32 cellular contexts compared by ENCODE assay signal in genomic region chr14:98714604-98715003, GRCh38.
"Had no signal": no experiment of that assay in that cellular context is flagged by ENCODE, and none has a peak within 500 bp of the region (broad histone marks: within the 10 kb centered on the region; RNA-seq: fewer than 3 reads in every experiment).

No MANE protein-coding gene starts in this region.

- H3K4me1 ChIP-seq: ascending aorta, breast epithelium, foreskin keratinocyte had no signal

- DNase-seq: activated CD4-positive, alpha-beta memory T cell treated with anti-CD3 and anti-CD28 coated beads for 36 hours; activated CD4-positive, alpha-beta T cell treated with anti-CD3 and anti-CD28 coated beads for 36 hours; activated CD4-positive, alpha-beta T cell treated with anti-CD3 and anti-CD28 coated beads, Interleukin-2, amount 10 ng/mL, durations not matched to agents 24 days and 14 days; activated CD4-positive, CD25-positive, alpha-beta regulatory T cell; activated CD4-positive, CD25-positive, alpha-beta regulatory T cell treated with anti-CD3 and anti-CD28 coated beads, Interleukin-2, amount 50 U/mL, for 72 hours; activated CD8-positive, alpha-beta memory T cell treated with anti-CD3 and anti-CD28 coated beads, Interleukin-2, amount 10 ng/mL, durations not matched to agents 7 days and 5 days; activated CD8-positive, alpha-beta memory T cell treated with anti-CD3 and anti-CD28 coated beads, Interleukin-2, amount 50 U/mL, for 4 hours; activated CD8-positive, alpha-beta T cell treated with anti-CD3 and anti-CD28 coated beads, Interleukin-2, amount 10 ng/mL, durations not matched to agents 7 days and 5 days; activated effector memory CD4-positive, alpha-beta T cell treated with anti-CD3 and anti-CD28 coated beads, Interleukin-2, amount 50 U/mL, for 16 hours; activated naive CD4-positive, alpha-beta T cell treated with anti-CD3 and anti-CD28 coated beads, Interleukin-2, amount 10 ng/mL, durations not matched to agents 7 days and 5 days; activated naive CD8-positive, alpha-beta T cell treated with anti-CD3 and anti-CD28 coated beads, Interleukin-2, amount 10 ng/mL, durations not matched to agents 7 days and 5 days; activated T-cell treated with anti-CD3 and anti-CD28 coated beads, Interleukin-2, amount 50 U/mL, for 1 hour; activated T-cell treated with anti-CD3 and anti-CD28 coated beads, Interleukin-2, amount 50 U/mL, for 48 hours; central memory CD4-positive, alpha-beta T cell; cerebellar nuclear complex; dorsolateral prefrontal cortex; effector memory CD4-positive, alpha-beta T cell; endodermal cell; foreskin keratinocyte; glutamatergic neuron; T-helper 2 cell had no signal

- H3K4me1 Mint-ChIP-seq: endodermal cell had no signal

- H3K27me3 ChIP-seq: ascending aorta, breast epithelium, cardiac muscle cell, foreskin keratinocyte, gastrocnemius medialis had no signal

- H3K27ac Mint-ChIP-seq: activated CD4-positive, alpha-beta memory T cell treated with anti-CD3 and anti-CD28 coated beads for 36 hours; activated CD4-positive, alpha-beta T cell treated with anti-CD3 and anti-CD28 coated beads for 36 hours; activated CD4-positive, alpha-beta T cell treated with anti-CD3 and anti-CD28 coated beads, Interleukin-2, amount 10 ng/mL, durations not matched to agents 24 days and 14 days; activated CD8-positive, alpha-beta memory T cell treated with anti-CD3 and anti-CD28 coated beads, Interleukin-2, amount 10 ng/mL, durations not matched to agents 7 days and 5 days; activated CD8-positive, alpha-beta T cell treated with anti-CD3 and anti-CD28 coated beads, Interleukin-2, amount 10 ng/mL, durations not matched to agents 7 days and 5 days; activated naive CD4-positive, alpha-beta T cell treated with anti-CD3 and anti-CD28 coated beads, Interleukin-2, amount 10 ng/mL, durations not matched to agents 7 days and 5 days; activated naive CD4-positive, alpha-beta T cell treated with anti-CD3 and anti-CD28 coated beads, Interleukin-2, amount 50 U/mL, for 72 hours; activated naive CD8-positive, alpha-beta T cell treated with anti-CD3 and anti-CD28 coated beads, Interleukin-2, amount 10 ng/mL, durations not matched to agents 7 days and 5 days; activated T-helper 1 cell treated with anti-CD3 and anti-CD28 coated beads, Interleukin-12 subunit alpha, Interleukin-12 subunit beta, Interleukin-2, Interleukin-4 antibody, amounts not matched to agents 30 ng/mL and 10 ng/mL and 1 ng/mL, durations not matched to agents 14 hours and 24 hours and 36 hours; activated T-helper 2 cell treated with anti-CD3 and anti-CD28 coated beads, Interferon-gamma antibody, Interleukin-2, Interleukin-4, amounts not matched to agents 10 μg/mL and 5 μg/mL and 100 μg/mL, durations not matched to agents 14 hours and 24 hours and 36 hours; dendritic cell treated with granulocyte-macrophage colony-stimulating factor and Interleukin-4, amounts not matched to agents 40 ng/mL and 50 ng/mL, for 4 days; endodermal cell had no signal

- H3K27me3 Mint-ChIP-seq: activated CD4-positive, alpha-beta memory T cell treated with anti-CD3 and anti-CD28 coated beads for 36 hours; activated CD4-positive, alpha-beta T cell treated with anti-CD3 and anti-CD28 coated beads for 36 hours; dendritic cell treated with granulocyte-macrophage colony-stimulating factor and Interleukin-4, amounts not matched to agents 40 ng/mL and 50 ng/mL, for 4 days had no signal

- ATAC-seq: activated CD4-positive, alpha-beta T cell treated with anti-CD3 and anti-CD28 coated beads for 36 hours; activated CD8-positive, alpha-beta memory T cell treated with anti-CD3 and anti-CD28 coated beads, Interleukin-2, amount 10 ng/mL, durations not matched to agents 7 days and 5 days; activated CD8-positive, alpha-beta T cell treated with anti-CD3 and anti-CD28 coated beads, Interleukin-2, amount 10 ng/mL, durations not matched to agents 7 days and 5 days; activated naive CD4-positive, alpha-beta T cell treated with anti-CD3 and anti-CD28 coated beads, Interleukin-2, amount 50 U/mL, for 72 hours; esophagus mucosa; foreskin keratinocyte had no signal

- H3K36me3 ChIP-seq: ascending aorta, breast epithelium, cardiac muscle cell, gastrocnemius medialis had no signal

- H3K4me3 ChIP-seq: ascending aorta, breast epithelium, cardiac muscle cell, coronary artery, dorsolateral prefrontal cortex, gastrocnemius medialis had no signal

- H3K9me3 Mint-ChIP-seq: activated CD4-positive, alpha-beta memory T cell treated with anti-CD3 and anti-CD28 coated beads for 36 hours; activated CD4-positive, alpha-beta T cell treated with anti-CD3 and anti-CD28 coated beads, Interleukin-2, amount 10 ng/mL, durations not matched to agents 24 days and 14 days; activated naive CD4-positive, alpha-beta T cell treated with anti-CD3 and anti-CD28 coated beads, Interleukin-2, amount 10 ng/mL, durations not matched to agents 7 days and 5 days; activated naive CD4-positive, alpha-beta T cell treated with anti-CD3 and anti-CD28 coated beads, Interleukin-2, amount 50 U/mL, for 72 hours; activated naive CD8-positive, alpha-beta T cell treated with anti-CD3 and anti-CD28 coated beads, Interleukin-2, amount 10 ng/mL, durations not matched to agents 7 days and 5 days; activated T-helper 1 cell treated with anti-CD3 and anti-CD28 coated beads, Interleukin-12 subunit alpha, Interleukin-12 subunit beta, Interleukin-2, Interleukin-4 antibody, amounts not matched to agents 30 ng/mL and 10 ng/mL and 1 ng/mL, durations not matched to agents 14 hours and 24 hours and 36 hours; activated T-helper 2 cell treated with anti-CD3 and anti-CD28 coated beads, Interferon-gamma antibody, Interleukin-2, Interleukin-4, amounts not matched to agents 10 μg/mL and 5 μg/mL and 100 μg/mL, durations not matched to agents 14 hours and 24 hours and 36 hours; brain; endodermal cell had no signal

- H3K36me3 Mint-ChIP-seq: activated CD4-positive, alpha-beta memory T cell treated with anti-CD3 and anti-CD28 coated beads for 36 hours; activated CD8-positive, alpha-beta memory T cell treated with anti-CD3 and anti-CD28 coated beads, Interleukin-2, amount 10 ng/mL, durations not matched to agents 7 days and 5 days; activated naive CD4-positive, alpha-beta T cell treated with anti-CD3 and anti-CD28 coated beads, Interleukin-2, amount 10 ng/mL, durations not matched to agents 7 days and 5 days; activated naive CD4-positive, alpha-beta T cell treated with anti-CD3 and anti-CD28 coated beads, Interleukin-2, amount 50 U/mL, for 72 hours; brain had no signal

- H3K4me3 Mint-ChIP-seq: activated CD4-positive, alpha-beta memory T cell treated with anti-CD3 and anti-CD28 coated beads for 36 hours; activated CD4-positive, alpha-beta T cell treated with anti-CD3 and anti-CD28 coated beads for 36 hours; activated CD4-positive, alpha-beta T cell treated with anti-CD3 and anti-CD28 coated beads, Interleukin-2, amount 10 ng/mL, durations not matched to agents 24 days and 14 days; activated CD8-positive, alpha-beta memory T cell treated with anti-CD3 and anti-CD28 coated beads, Interleukin-2, amount 10 ng/mL, durations not matched to agents 7 days and 5 days; activated CD8-positive, alpha-beta T cell treated with anti-CD3 and anti-CD28 coated beads, Interleukin-2, amount 10 ng/mL, durations not matched to agents 7 days and 5 days; activated naive CD4-positive, alpha-beta T cell treated with anti-CD3 and anti-CD28 coated beads, Interleukin-2, amount 10 ng/mL, durations not matched to agents 7 days and 5 days; activated naive CD8-positive, alpha-beta T cell treated with anti-CD3 and anti-CD28 coated beads, Interleukin-2, amount 10 ng/mL, durations not matched to agents 7 days and 5 days; activated T-helper 1 cell treated with anti-CD3 and anti-CD28 coated beads, Interleukin-12 subunit alpha, Interleukin-12 subunit beta, Interleukin-2, Interleukin-4 antibody, amounts not matched to agents 30 ng/mL and 10 ng/mL and 1 ng/mL, durations not matched to agents 14 hours and 24 hours and 36 hours; brain; dendritic cell treated with granulocyte-macrophage colony-stimulating factor and Interleukin-4, amounts not matched to agents 40 ng/mL and 50 ng/mL, for 4 days; endodermal cell had no signal

- H3K9me3 ChIP-seq: ascending aorta, breast epithelium, gastrocnemius medialis had no signal

- H3K27ac ChIP-seq: ascending aorta, breast epithelium, cardiac muscle cell, coronary artery, dorsolateral prefrontal cortex, foreskin keratinocyte had no signal
